In the genomic region with DNA sequence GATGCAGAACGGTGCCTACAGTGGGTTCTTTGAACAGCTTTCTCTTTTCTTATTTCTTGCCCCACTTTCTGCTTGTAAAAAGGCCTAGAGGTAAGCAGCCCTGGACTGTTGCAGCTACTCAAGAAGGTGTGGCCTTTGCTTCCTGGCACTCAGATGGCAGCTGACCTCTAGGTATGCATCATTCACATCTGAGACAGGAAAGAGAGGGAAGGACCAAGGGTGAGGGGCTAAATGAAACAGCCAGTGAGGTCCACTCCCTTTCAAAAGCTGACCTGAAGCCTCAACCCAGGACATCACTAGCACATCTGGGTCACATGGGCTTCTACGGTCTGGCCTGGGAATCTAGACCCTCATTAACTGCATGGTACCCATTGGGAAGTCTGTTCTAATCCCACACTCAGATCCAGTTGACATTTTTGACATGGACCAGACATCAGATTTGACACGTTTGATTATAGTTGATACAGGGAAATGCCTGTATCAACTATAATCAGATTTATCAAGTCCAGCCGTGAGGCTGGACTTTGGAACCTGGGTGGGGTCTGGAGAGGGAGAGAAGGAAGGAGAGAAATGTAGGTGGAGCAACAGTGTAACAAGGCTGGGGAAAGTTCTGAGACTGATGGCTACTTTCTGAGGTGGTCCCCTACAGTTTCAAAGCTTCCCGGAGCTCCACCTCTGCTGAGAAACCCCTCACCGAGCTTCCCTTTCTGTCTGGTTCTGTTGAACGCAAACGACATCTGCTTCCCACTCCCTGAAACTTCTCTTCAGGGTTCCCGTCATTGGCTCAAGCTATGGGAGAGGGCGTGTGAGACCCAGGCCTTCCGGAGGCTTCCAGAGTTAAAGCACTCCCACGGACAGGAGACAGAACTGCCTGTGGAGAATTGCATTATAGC, we compare ENCODE assay signal across 13 cellular contexts.
A peak's percentile ranks its signal among the peaks of the same experiment; 100 is the strongest.
DNase-seq lines count a peak whose midpoint lies in the region; ATAC-seq and TF ChIP-seq lines count a peak whose summit lies in the region.
"Had no signal": no experiment of that assay in that cellular context is flagged by ENCODE, and none has a peak within 500 bp of the region (broad histone marks: within the 10 kb centered on the region; RNA-seq: fewer than 3 reads in every experiment).

No MANE protein-coding gene starts in this region.

- CTCF ChIA-PET in MCF 10A (lab: Yijun Ruan, JAX) = no interaction called here

- H3K4me3 ChIP-seq in breast epithelium (peak overlapping the region in 1 of 3 donors; percentile 24), gastroesophageal sphincter (no peak overlapping the region), osteoblast (ENCODE audit: insufficient read depth, low read length) (peak overlapping the region; percentile 25), urinary bladder (ENCODE audit: low read depth, low read length) (no peak overlapping the region)

- peaks cover 6% of the 10 kb centered on the region for H3K4me1 Mint-ChIP-seq in MCF 10A (ENCODE audit: insufficient read depth, unreplicated experiment)
- H3K4me1 Mint-ChIP-seq in activated CD4-positive, alpha-beta T cell treated with anti-CD3 and anti-CD28 coated beads, Interleukin-2, amount 10 ng/mL, durations not matched to agents 24 days and 14 days = no peaks in the 10 kb centered on the region
- H3K4me1 Mint-ChIP-seq: activated CD4-positive, alpha-beta T cell treated with anti-CD3 and anti-CD28 coated beads for 36 hours; central memory CD8-positive, alpha-beta T cell; stimulated activated naive CD8-positive, alpha-beta T cell treated with anti-CD3 and anti-CD28 coated beads, Interleukin-15, amount 100 ng/mL, for 72 hours had no signal

- H3K9me3 ChIP-seq in breast epithelium (no peaks in the 10 kb centered on the region), gastroesophageal sphincter (no peaks in the 10 kb centered on the region), osteoblast (ENCODE audit: low read depth, low read length) (no peaks in the 10 kb centered on the region)

- TF ChIP-seq POLR2A in breast epithelium (IDR thresholded peaks at IDR 0.05) (no peak), gastroesophageal sphincter (IDR thresholded peaks at IDR 0.05) (no peak)

- H3K4me2 ChIP-seq in osteoblast (ENCODE audit: insufficient read depth, low read length) = peak overlapping the region; percentile 69

- no peaks in the 10 kb centered on the region for H3K9me3 Mint-ChIP-seq in MCF 10A (ENCODE audit: unreplicated experiment)
- no peaks in the 10 kb centered on the region for H3K9me3 Mint-ChIP-seq in activated CD4-positive, alpha-beta T cell treated with anti-CD3 and anti-CD28 coated beads, Interleukin-2, amount 10 ng/mL, durations not matched to agents 24 days and 14 days
- H3K9me3 Mint-ChIP-seq: central memory CD8-positive, alpha-beta T cell; stimulated activated naive CD8-positive, alpha-beta T cell treated with anti-CD3 and anti-CD28 coated beads, Interleukin-15, amount 100 ng/mL, for 72 hours had no signal

- H3K27ac Mint-ChIP-seq in MCF 10A (ENCODE audit: low read depth, unreplicated experiment) = no peak overlapping the region
- H3K27ac Mint-ChIP-seq in activated CD4-positive, alpha-beta T cell treated with anti-CD3 and anti-CD28 coated beads, Interleukin-2, amount 10 ng/mL, durations not matched to agents 24 days and 14 days = no peak overlapping the region
- H3K27ac Mint-ChIP-seq: activated CD4-positive, alpha-beta T cell treated with anti-CD3 and anti-CD28 coated beads for 36 hours had no signal

- H3K79me2 ChIP-seq in osteoblast (ENCODE audit: insufficient read depth, low read length) = no peaks in the 10 kb centered on the region

- H3K4me1 ChIP-seq in breast epithelium (no peaks in the 10 kb centered on the region), gastroesophageal sphincter (peaks cover 0 to 38% (median 2%) of the 10 kb centered on the region in 3 donors), osteoblast (ENCODE audit: insufficient read depth, low read length) (peaks cover 40% of the 10 kb centered on the region), urinary bladder (ENCODE audit: insufficient read depth) (peaks cover 1% of the 10 kb centered on the region)

- intact Hi-C loops in breast epithelium (cut with DNase I; ENCODE audit: low total_unique reads) = no loop called here
- intact Hi-C loops in MCF 10A (cut with micrococcal nuclease) = no loop called here
- intact Hi-C loops in activated CD4-positive, alpha-beta T cell treated with anti-CD3 and anti-CD28 coated beads, Interleukin-2, amount 10 ng/mL, durations not matched to agents 24 days and 14 days (cut with micrococcal nuclease) = no loop called here

- POLR2A ChIA-PET in MCF 10A (lab: Yijun Ruan, JAX) = interaction anchor here (0.8 kb wide), 1 partner anchor 118 kb away, joined by 3 read pairs; no protein-coding TSS in a partner anchor

- BruUV-seq in MCF 10A (replicated peaks; lab: Mats Ljungman, UMichigan) = no TSS peak

- no peaks in the 10 kb centered on the region for H3K27me3 ChIP-seq in breast epithelium
- no peaks in the 10 kb centered on the region for H3K27me3 ChIP-seq in gastroesophageal sphincter
- H3K27me3 ChIP-seq in osteoblast (ENCODE audit: insufficient read depth, low read length) = no peaks in the 10 kb centered on the region

- peak overlapping the region; percentile 52 to 73 for H3K27ac ChIP-seq in breast epithelium
- peak overlapping the region in 3 of 4 donors; percentile 69 to 78 (median 78) for H3K27ac ChIP-seq in gastroesophageal sphincter
- peak overlapping the region; percentile 75 for H3K27ac ChIP-seq in osteoblast (ENCODE audit: low read depth, low read length)
- H3K27ac ChIP-seq in urinary bladder (ENCODE audit: low read depth) = peak overlapping the region; percentile 68
- H3K27ac ChIP-seq: 22Rv1 had no signal

- ATAC-seq in gastroesophageal sphincter = no peak
- ATAC-seq: activated CD4-positive, alpha-beta T cell treated with anti-CD3 and anti-CD28 coated beads for 36 hours; stimulated activated naive CD8-positive, alpha-beta T cell treated with anti-CD3 and anti-CD28 coated beads, Interleukin-15, amount 100 ng/mL, for 72 hours had no signal

- DNase-seq in breast epithelium (ENCODE audit: low spot score in 2 of 2) (no peak), MCF 10A (ENCODE audit: unreplicated experiment) (no peak), osteoblast (ENCODE audit: insufficient read length, low spot score, missing footprints) (no peak), mesenteric fat pad (ENCODE audit: low spot score) (no peak)
- DNase-seq in activated CD4-positive, alpha-beta T cell treated with anti-CD3 and anti-CD28 coated beads, Interleukin-2, amount 10 ng/mL, durations not matched to agents 24 days and 14 days = no peak
- DNase-seq in activated effector memory CD4-positive, alpha-beta T cell treated with anti-CD3 and anti-CD28 coated beads, Interleukin-2, amount 50 U/mL, for 16 hours = no peak
- DNase-seq: activated CD4-positive, alpha-beta T cell treated with anti-CD3 and anti-CD28 coated beads for 36 hours; NCI-H2227 treated with DMSO at 0.1 percent for 48 hours; stimulated activated naive CD8-positive, alpha-beta T cell treated with anti-CD3 and anti-CD28 coated beads, Interleukin-15, amount 100 ng/mL, for 72 hours had no signal

- 37 to 74% methylated on average over 6 to 10 of the region's 12 CpGs for WGBS in gastroesophageal sphincter (ENCODE audit: low coverage in 1 of 2), 2 donors
- WGBS in urinary bladder = 42% methylated on average over 12 of the region's 12 CpGs

- H4K20me1 ChIP-seq in osteoblast (ENCODE audit: insufficient read depth, low read length) = no peaks in the 10 kb centered on the region

- no peak for TF ChIP-seq CTCF in breast epithelium (IDR thresholded peaks at IDR 0.05)
- no peak for TF ChIP-seq CTCF in MCF 10A (IDR thresholded peaks at IDR 0.05; ENCODE audit: unreplicated experiment)
- no peak for TF ChIP-seq CTCF in gastroesophageal sphincter (IDR thresholded peaks at IDR 0.05)
- TF ChIP-seq CTCF in osteoblast (IDR thresholded peaks at IDR 0.05; ENCODE audit: extremely low read depth, low read depth, low read length) = no peak

- TF ChIP-seq EP300 in gastroesophageal sphincter (IDR thresholded peaks at IDR 0.05) = no peak

- H3K36me3 ChIP-seq in breast epithelium (no peaks in the 10 kb centered on the region), gastroesophageal sphincter (no peaks in the 10 kb centered on the region), osteoblast (ENCODE audit: insufficient read depth, low read length) (no peaks in the 10 kb centered on the region), urinary bladder (ENCODE audit: insufficient read depth) (no peaks in the 10 kb centered on the region)

- H3K27me3 Mint-ChIP-seq in MCF 10A (ENCODE audit: insufficient read depth, unreplicated experiment) = no peaks in the 10 kb centered on the region
- H3K27me3 Mint-ChIP-seq in activated CD4-positive, alpha-beta T cell treated with anti-CD3 and anti-CD28 coated beads, Interleukin-2, amount 10 ng/mL, durations not matched to agents 24 days and 14 days = peaks cover 2% of the 10 kb centered on the region

- H3K4me3 Mint-ChIP-seq in MCF 10A (ENCODE audit: unreplicated experiment) = no peak overlapping the region
- H3K4me3 Mint-ChIP-seq in activated CD4-positive, alpha-beta T cell treated with anti-CD3 and anti-CD28 coated beads, Interleukin-2, amount 10 ng/mL, durations not matched to agents 24 days and 14 days = no peak overlapping the region
- H3K4me3 Mint-ChIP-seq: activated CD4-positive, alpha-beta T cell treated with anti-CD3 and anti-CD28 coated beads for 36 hours; central memory CD8-positive, alpha-beta T cell; stimulated activated naive CD8-positive, alpha-beta T cell treated with anti-CD3 and anti-CD28 coated beads, Interleukin-15, amount 100 ng/mL, for 72 hours had no signal

- no peaks in the 10 kb centered on the region for H3K36me3 Mint-ChIP-seq in MCF 10A (ENCODE audit: insufficient read depth, unreplicated experiment)
- no peaks in the 10 kb centered on the region for H3K36me3 Mint-ChIP-seq in activated CD4-positive, alpha-beta T cell treated with anti-CD3 and anti-CD28 coated beads, Interleukin-2, amount 10 ng/mL, durations not matched to agents 24 days and 14 days (ENCODE audit: low read depth)

- peak overlapping the region; percentile 86 for H2AFZ ChIP-seq in osteoblast (ENCODE audit: low read length)
